2 cellular contexts compared by ENCODE assay signal in genomic region chr3:33392144-33392543, GRCh38.
TF ChIP-seq lines count a peak whose summit lies in the region.

No MANE protein-coding gene starts in this region.

TF ChIP-seq in SK-N-SH, 30 proteins besides CTCF, POLR2A, EP300 and RAD21 (continued from another document):
- TF ChIP-seq, protein P1, sequence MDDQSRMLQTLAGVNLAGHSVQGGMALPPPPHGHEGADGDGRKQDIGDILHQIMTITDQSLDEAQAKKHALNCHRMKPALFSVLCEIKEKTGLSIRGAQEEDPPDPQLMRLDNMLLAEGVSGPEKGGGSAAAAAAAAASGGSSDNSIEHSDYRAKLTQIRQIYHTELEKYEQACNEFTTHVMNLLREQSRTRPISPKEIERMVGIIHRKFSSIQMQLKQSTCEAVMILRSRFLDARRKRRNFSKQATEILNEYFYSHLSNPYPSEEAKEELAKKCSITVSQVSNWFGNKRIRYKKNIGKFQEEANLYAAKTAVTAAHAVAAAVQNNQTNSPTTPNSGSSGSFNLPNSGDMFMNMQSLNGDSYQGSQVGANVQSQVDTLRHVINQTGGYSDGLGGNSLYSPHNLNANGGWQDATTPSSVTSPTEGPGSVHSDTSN (IDR thresholded peaks at IDR 0.05) = no peak
- TF ChIP-seq, protein P2, sequence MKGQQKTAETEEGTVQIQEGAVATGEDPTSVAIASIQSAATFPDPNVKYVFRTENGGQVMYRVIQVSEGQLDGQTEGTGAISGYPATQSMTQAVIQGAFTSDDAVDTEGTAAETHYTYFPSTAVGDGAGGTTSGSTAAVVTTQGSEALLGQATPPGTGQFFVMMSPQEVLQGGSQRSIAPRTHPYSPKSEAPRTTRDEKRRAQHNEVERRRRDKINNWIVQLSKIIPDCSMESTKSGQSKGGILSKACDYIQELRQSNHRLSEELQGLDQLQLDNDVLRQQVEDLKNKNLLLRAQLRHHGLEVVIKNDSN (IDR thresholded peaks at IDR 0.05; ENCODE audit: borderline replicate concordance, low read depth) = no peak
- TF ChIP-seq MEF2A (IDR thresholded peaks at IDR 0.05; ENCODE audit: borderline replicate concordance, low read depth) = no peak

TF ChIP-seq in SK-N-SH treated with all-trans-retinoic acid at 6 μM for 48 hours, 23 proteins besides CTCF, POLR2A, EP300 and RAD21 (continued from another document):
- TF ChIP-seq, protein P3, sequence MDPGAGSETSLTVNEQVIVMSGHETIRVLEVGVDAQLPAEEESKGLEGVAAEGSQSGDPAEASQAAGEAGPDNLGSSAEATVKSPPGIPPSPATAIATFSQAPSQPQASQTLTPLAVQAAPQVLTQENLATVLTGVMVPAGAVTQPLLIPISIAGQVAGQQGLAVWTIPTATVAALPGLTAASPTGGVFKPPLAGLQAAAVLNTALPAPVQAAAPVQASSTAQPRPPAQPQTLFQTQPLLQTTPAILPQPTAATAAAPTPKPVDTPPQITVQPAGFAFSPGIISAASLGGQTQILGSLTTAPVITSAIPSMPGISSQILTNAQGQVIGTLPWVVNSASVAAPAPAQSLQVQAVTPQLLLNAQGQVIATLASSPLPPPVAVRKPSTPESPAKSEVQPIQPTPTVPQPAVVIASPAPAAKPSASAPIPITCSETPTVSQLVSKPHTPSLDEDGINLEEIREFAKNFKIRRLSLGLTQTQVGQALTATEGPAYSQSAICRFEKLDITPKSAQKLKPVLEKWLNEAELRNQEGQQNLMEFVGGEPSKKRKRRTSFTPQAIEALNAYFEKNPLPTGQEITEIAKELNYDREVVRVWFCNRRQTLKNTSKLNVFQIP (CRISPR knock-in tag; IDR thresholded peaks at IDR 0.05; ENCODE audit: borderline replicate concordance, low read depth) = no peak
- TF ChIP-seq, protein P4, sequence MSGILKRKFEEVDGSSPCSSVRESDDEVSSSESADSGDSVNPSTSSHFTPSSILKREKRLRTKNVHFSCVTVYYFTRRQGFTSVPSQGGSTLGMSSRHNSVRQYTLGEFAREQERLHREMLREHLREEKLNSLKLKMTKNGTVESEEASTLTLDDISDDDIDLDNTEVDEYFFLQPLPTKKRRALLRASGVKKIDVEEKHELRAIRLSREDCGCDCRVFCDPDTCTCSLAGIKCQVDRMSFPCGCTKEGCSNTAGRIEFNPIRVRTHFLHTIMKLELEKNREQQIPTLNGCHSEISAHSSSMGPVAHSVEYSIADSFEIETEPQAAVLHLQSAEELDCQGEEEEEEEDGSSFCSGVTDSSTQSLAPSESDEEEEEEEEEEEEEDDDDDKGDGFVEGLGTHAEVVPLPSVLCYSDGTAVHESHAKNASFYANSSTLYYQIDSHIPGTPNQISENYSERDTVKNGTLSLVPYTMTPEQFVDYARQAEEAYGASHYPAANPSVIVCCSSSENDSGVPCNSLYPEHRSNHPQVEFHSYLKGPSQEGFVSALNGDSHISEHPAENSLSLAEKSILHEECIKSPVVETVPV (CRISPR knock-in tag; IDR thresholded peaks at IDR 0.05) = no peak
- TF ChIP-seq ZNF8 (CRISPR knock-in tag; IDR thresholded peaks at IDR 0.05) = no peak
- TF ChIP-seq CSDC2 (CRISPR knock-in tag; IDR thresholded peaks at IDR 0.05) = no peak
- TF ChIP-seq RARB (CRISPR knock-in tag; IDR thresholded peaks at IDR 0.05) = no peak
- TF ChIP-seq ESRRG (CRISPR knock-in tag; IDR thresholded peaks at IDR 0.05) = no peak
- TF ChIP-seq TSHZ2 (CRISPR knock-in tag; IDR thresholded peaks at IDR 0.05) = no peak
TF ChIP-seq in SK-N-SH treated with all-trans-retinoic acid at 6 μM for 48 hours: peak in this region for 0.
